In the genomic region with DNA sequence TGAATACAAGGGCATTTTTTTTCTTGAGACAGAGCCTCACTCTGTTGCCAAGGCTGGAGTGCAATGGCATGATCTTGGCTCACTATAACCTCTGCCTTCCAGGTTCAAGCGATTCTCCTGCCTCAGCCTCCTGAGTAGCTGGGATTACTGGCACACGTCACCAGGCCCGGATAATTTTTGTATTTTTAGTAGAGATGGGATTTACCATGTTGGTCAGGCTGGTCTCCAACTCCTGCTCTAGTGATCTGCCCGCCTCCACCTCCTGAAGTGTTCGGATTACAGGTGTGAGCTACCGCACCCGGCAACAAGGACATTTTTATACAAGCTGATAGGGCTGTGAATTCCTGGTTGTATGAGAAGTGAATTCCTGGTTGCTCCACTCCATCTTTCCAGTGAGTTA, we compare ENCODE assay signal across 7 cellular contexts.
A peak's percentile ranks its signal among the peaks of the same experiment; 100 is the strongest.
DNase-seq lines count a peak whose midpoint lies in the region; ATAC-seq, FAIRE-seq and TF ChIP-seq lines count a peak whose summit lies in the region.
"Not testable (repeated sequence)": the region's sequence is repeated elsewhere in the genome, so short reads cannot be mapped to it uniquely, and the experiment has no call there.

No MANE protein-coding gene starts in this region.

- POLR2A ChIA-PET in CD8-positive, alpha-beta T cell (lab: Charles Lee); HepG2 (lab: Yijun Ruan, JAX): not testable (repeated sequence)

- H3K4me2 ChIP-seq in HepG2 (ENCODE audit: low read depth, low read length): not testable (repeated sequence)

- FAIRE-seq in HepG2 (lab: Jason Lieb, UNC): not testable (repeated sequence)

- not testable (repeated sequence) for TF ChIP-seq POLR2A in HepG2 (IDR thresholded peaks at IDR 0.05; ENCODE audit: insufficient read depth in 1 of 2, low read depth in 2 of 2, low read length in 2 of 2); sigmoid colon (IDR thresholded peaks at IDR 0.05); spleen (IDR thresholded peaks at IDR 0.05)

- H3K27ac Mint-ChIP-seq in CD8-positive, alpha-beta T cell; chondrocyte (ENCODE audit: unreplicated experiment): not testable (repeated sequence)

- 24% methylated on average over 7 of the region's 7 CpGs for WGBS in HepG2 (ENCODE audit: low lambda C conversion rate)
- WGBS in sigmoid colon, 2 donors: 69 to 72% methylated on average over 7 of the region's 7 CpGs
- 65 to 75% (median 67%) methylated on average over 7 of the region's 7 CpGs for WGBS in spleen, 5 donors

- H3K27ac ChIP-seq in CD8-positive, alpha-beta T cell (ENCODE audit: low read depth, low read length); coronary artery; HepG2 (ENCODE audit: extremely low read length, insufficient read depth, low read length); sigmoid colon; spleen; upper lobe of right lung: not testable (repeated sequence)

- H3K36me3 Mint-ChIP-seq in CD8-positive, alpha-beta T cell; chondrocyte (ENCODE audit: low read depth): not testable (repeated sequence)

- not testable (repeated sequence) for BruUV-seq in HepG2 (replicated peaks; lab: Mats Ljungman, UMichigan)

- not testable (repeated sequence) for H4K20me1 ChIP-seq in HepG2 (ENCODE audit: insufficient read depth, low read length)

- peaks cover 28% of the 10 kb centered on the region for H3K9me3 Mint-ChIP-seq in CD8-positive, alpha-beta T cell
- H3K9me3 Mint-ChIP-seq in chondrocyte (ENCODE audit: low read depth): peaks cover 58% of the 10 kb centered on the region

- CTCF ChIA-PET in CD8-positive, alpha-beta T cell (lab: Charles Lee); HepG2 (lab: Yijun Ruan, JAX; ENCODE audit: low intra/inter-chr PET ratio, low total read pairs): not testable (repeated sequence)

- not testable (repeated sequence) for H3K79me2 ChIP-seq in HepG2 (ENCODE audit: insufficient read depth, low read length)

- intact Hi-C loops in CD8-positive, alpha-beta T cell (cut with DNase I, micrococcal nuclease); HepG2 (cut with micrococcal nuclease; ENCODE audit: unreplicated experiment); sigmoid colon (cut with DNase I); spleen (cut with DNase I; ENCODE audit: low total_unique reads); upper lobe of right lung (cut with DNase I): not testable (repeated sequence)

- not testable (repeated sequence) for TF ChIP-seq CTCF in CD8-positive, alpha-beta T cell (IDR thresholded peaks at IDR 0.05); chondrocyte (IDR thresholded peaks at IDR 0.05); coronary artery (IDR thresholded peaks at IDR 0.05); HepG2 (CRISPR knock-in tag; IDR thresholded peaks at IDR 0.05); sigmoid colon (IDR thresholded peaks at IDR 0.05); spleen (IDR thresholded peaks at IDR 0.05 in 8 of 11, conservative IDR thresholded peaks at IDR 0.05 in 3 of 11); upper lobe of right lung (IDR thresholded peaks at IDR 0.05)

- H3K27me3 ChIP-seq in CD8-positive, alpha-beta T cell (ENCODE audit: insufficient read depth, low read length); HepG2 (ENCODE audit: control insufficient read depth in 1 of 2, insufficient read depth in 2 of 2, low read length in 2 of 2); sigmoid colon; spleen (replicated peaks in 1 of 7); upper lobe of right lung: not testable (repeated sequence)

- in situ Hi-C loops in HepG2 (cut with HindIII; ENCODE audit: extremely low pct_ligation_motif_present, low pct_unique_long_range_greater_than_20kb): not testable (repeated sequence)

- TF ChIP-seq EP300 in HepG2 (IDR thresholded peaks at IDR 0.05; ENCODE audit: low read depth in 2 of 2, low read length in 2 of 2); HepG2 (CRISPR knock-in tag; IDR thresholded peaks at IDR 0.05; ENCODE audit: borderline replicate concordance); sigmoid colon (IDR thresholded peaks at IDR 0.05): not testable (repeated sequence)

- peak overlapping the region; percentile 27 for H3K4me3 ChIP-seq in CD8-positive, alpha-beta T cell (ENCODE audit: low read depth, low read length)
- not testable (repeated sequence) for H3K4me3 ChIP-seq in coronary artery; HepG2 (replicated peaks in 1 of 3; ENCODE audit: insufficient read depth in 1 of 3, low read depth in 2 of 3, low read length in 3 of 3); sigmoid colon; spleen; upper lobe of right lung

- not testable (repeated sequence) for H3K9me3 ChIP-seq in CD8-positive, alpha-beta T cell (ENCODE audit: low read length); sigmoid colon
- H3K9me3 ChIP-seq in HepG2 (ENCODE audit: low read length) (peaks cover 85% of the 10 kb centered on the region), spleen (peaks cover 17 to 89% (median 84%) of the 10 kb centered on the region in 8 donors), upper lobe of right lung (peaks cover 15% of the 10 kb centered on the region)

- not testable (repeated sequence) for H3K4me1 Mint-ChIP-seq in CD8-positive, alpha-beta T cell (ENCODE audit: low read depth); chondrocyte (ENCODE audit: low read depth)

- H2AFZ ChIP-seq in HepG2 (ENCODE audit: low read length): not testable (repeated sequence)

- TF ChIP-seq RAD21 in HepG2 (CRISPR knock-in tag; IDR thresholded peaks at IDR 0.05): not testable (repeated sequence)

- not testable (repeated sequence) for H3K36me3 ChIP-seq in CD8-positive, alpha-beta T cell (ENCODE audit: insufficient read depth, low read length); HepG2 (replicated peaks in 1 of 2; ENCODE audit: control insufficient read depth in 1 of 2, insufficient read depth in 2 of 2, low read length in 2 of 2); sigmoid colon; spleen; upper lobe of right lung

- not testable (repeated sequence) for H3K27me3 Mint-ChIP-seq in CD8-positive, alpha-beta T cell (ENCODE audit: low read depth); chondrocyte (ENCODE audit: low read depth)

- not testable (repeated sequence) for H3K9ac ChIP-seq in HepG2 (ENCODE audit: insufficient read depth, low read depth, low read length)

- not testable (repeated sequence) for DNase-seq in CD8-positive, alpha-beta T cell; HepG2 (ENCODE audit: low spot score)
- DNase-seq in chondrocyte (ENCODE audit: low spot score): peak; percentile 38
- peak; percentile 16 for DNase-seq in coronary artery (ENCODE audit: low spot score)
- DNase-seq in sigmoid colon: peak; percentile 26
- DNase-seq in spleen: peak; percentile 52
- peak; percentile 45 for DNase-seq in upper lobe of right lung

- not testable (repeated sequence) for H3K4me1 ChIP-seq in CD8-positive, alpha-beta T cell (ENCODE audit: insufficient read depth, low read length); HepG2 (ENCODE audit: insufficient read depth, low read length); sigmoid colon; spleen; upper lobe of right lung

- ATAC-seq in CD8-positive, alpha-beta T cell; HepG2; upper lobe of right lung: not testable (repeated sequence)

- H3K4me3 Mint-ChIP-seq in CD8-positive, alpha-beta T cell; chondrocyte (ENCODE audit: unreplicated experiment): not testable (repeated sequence)

TF ChIP-seq in HepG2, 621 proteins besides CTCF, POLR2A, EP300 and RAD21:
- TF ChIP-seq CREB1 (IDR thresholded peaks at IDR 0.05): peak; percentile 24; the same call in 1 of the 2 replicates
- not testable (repeated sequence) for TF ChIP-seq CREB1 (CRISPR knock-in tag; IDR thresholded peaks at IDR 0.05)
